9 cellular contexts compared by ENCODE assay signal in genomic region chr1:41898191-41898713, GRCh38. TPM values are rescaled to one million over a fixed set of nuclear protein-coding genes. Genes with fewer than 3 reads are reported as not detected.
A peak's percentile ranks its signal among the peaks of the same experiment; 100 is the strongest.
DNase-seq lines count a peak whose midpoint lies in the region; ATAC-seq, FAIRE-seq and TF ChIP-seq lines count a peak whose summit lies in the region.
"Had no signal": no experiment of that assay in that cellular context is flagged by ENCODE, and none has a peak within 500 bp of the region (broad histone marks: within the 10 kb centered on the region; RNA-seq: fewer than 3 reads in every experiment).

No MANE protein-coding gene starts in this region.

- peak; percentile 79 for FAIRE-seq in urothelium cell line (lab: Jason Lieb, UNC)

- intact Hi-C loops in left cardiac atrium (cut with DNase I): no loop called here
- intact Hi-C loops in cardiac septum (cut with DNase I): no loop called here
- intact Hi-C loops in sigmoid colon (cut with DNase I): no loop called here

- peaks cover 0 to 27% (median 6%) of the 10 kb centered on the region in 4 donors for H3K4me1 ChIP-seq in tibial nerve
- H3K4me1 ChIP-seq in sigmoid colon: peaks cover 0 to 11% (median 3%) of the 10 kb centered on the region in 4 donors

- H3K36me3 ChIP-seq in tibial nerve (no peaks in the 10 kb centered on the region), sigmoid colon (no peaks in the 10 kb centered on the region)

- TF ChIP-seq EP300 in tibial nerve (IDR thresholded peaks at IDR 0.05) (no peak), sigmoid colon (IDR thresholded peaks at IDR 0.05) (no peak)

- DNase-seq in left cardiac atrium (peak; percentile 71), cardiac septum (ENCODE audit: low spot score) (no peak), left lobe of liver (ENCODE audit: low spot score) (no peak), urothelium cell line (ENCODE audit: low spot score) (peak; percentile 54), tibial nerve (ENCODE audit: low spot score in 2 of 2) (no peak), sigmoid colon (no peak), GOT3 (lab: John Stamatoyannopoulos, UW) (no peak)
- DNase-seq in activated T-helper 1 cell treated with anti-CD3 and anti-CD28 coated beads, Interleukin-2, amount 50 U/mL, for 16 hours (ENCODE audit: low read depth in 1 of 2, low spot score in 1 of 2): peak; percentile 33 to 38

- H3K4me3 ChIP-seq in tibial nerve: no peak overlapping the region
- no peak overlapping the region for H3K4me3 ChIP-seq in sigmoid colon

- H3K27ac ChIP-seq in tibial nerve (no peak overlapping the region), sigmoid colon (no peak overlapping the region)

- TF ChIP-seq CTCF in tibial nerve (IDR thresholded peaks at IDR 0.05): no peak
- no peak for TF ChIP-seq CTCF in sigmoid colon (IDR thresholded peaks at IDR 0.05)

- ATAC-seq in left cardiac atrium (peak; percentile 44 to 74), left lobe of liver (peak; percentile 68)
- ATAC-seq: Panc1 had no signal

- no peak for TF ChIP-seq POLR2A in tibial nerve (IDR thresholded peaks at IDR 0.05)
- no peak for TF ChIP-seq POLR2A in sigmoid colon (IDR thresholded peaks at IDR 0.05)

- 73 to 77% methylated on average over 6 of the region's 6 CpGs for WGBS in tibial nerve, 2 donors
- WGBS in sigmoid colon, 2 donors: 48 to 72% methylated on average over 6 of the region's 6 CpGs

- H3K27me3 ChIP-seq in tibial nerve (no peaks in the 10 kb centered on the region), sigmoid colon (no peaks in the 10 kb centered on the region)

- H3K9me3 ChIP-seq in tibial nerve: no peaks in the 10 kb centered on the region
- H3K9me3 ChIP-seq in sigmoid colon: no peaks in the 10 kb centered on the region

RNA-seq across cellular contexts. Expression of gene HIVEP3, which starts 20.5 kb away (rescaled TPM):
- total RNA-seq in left cardiac atrium (1 to 10 TPM; 6.6 to 7.2 TPM), cardiac septum (3.7 TPM), left lobe of liver (2.6 TPM), tibial nerve (1 to 10 TPM; 4.2 to 6.5 (median 4.7) TPM), sigmoid colon (1 to 10 TPM; 1.4 to 3.2 (median 3.0) TPM)
- polyA plus RNA-seq in sigmoid colon: 1 to 10 TPM; 3.3 to 7.8 (median 5.8) TPM

Comparison
In these comparisons a context has a peak if more than half of its experiments do, and no peak if none do; other contexts are left out.
1. DNase-seq: peak in left cardiac atrium (single experiment), activated T-helper 1 cell treated with anti-CD3 and anti-CD28 coated beads, Interleukin-2, amount 50 U/mL, for 16 hours (2 of 2) and urothelium cell line (single experiment); none in cardiac septum (single experiment), left lobe of liver (single experiment), tibial nerve (0 of 2), sigmoid colon (single experiment) and GOT3 (single experiment).